ENCODE assay signal across 1 cellular context in the genomic region with DNA sequence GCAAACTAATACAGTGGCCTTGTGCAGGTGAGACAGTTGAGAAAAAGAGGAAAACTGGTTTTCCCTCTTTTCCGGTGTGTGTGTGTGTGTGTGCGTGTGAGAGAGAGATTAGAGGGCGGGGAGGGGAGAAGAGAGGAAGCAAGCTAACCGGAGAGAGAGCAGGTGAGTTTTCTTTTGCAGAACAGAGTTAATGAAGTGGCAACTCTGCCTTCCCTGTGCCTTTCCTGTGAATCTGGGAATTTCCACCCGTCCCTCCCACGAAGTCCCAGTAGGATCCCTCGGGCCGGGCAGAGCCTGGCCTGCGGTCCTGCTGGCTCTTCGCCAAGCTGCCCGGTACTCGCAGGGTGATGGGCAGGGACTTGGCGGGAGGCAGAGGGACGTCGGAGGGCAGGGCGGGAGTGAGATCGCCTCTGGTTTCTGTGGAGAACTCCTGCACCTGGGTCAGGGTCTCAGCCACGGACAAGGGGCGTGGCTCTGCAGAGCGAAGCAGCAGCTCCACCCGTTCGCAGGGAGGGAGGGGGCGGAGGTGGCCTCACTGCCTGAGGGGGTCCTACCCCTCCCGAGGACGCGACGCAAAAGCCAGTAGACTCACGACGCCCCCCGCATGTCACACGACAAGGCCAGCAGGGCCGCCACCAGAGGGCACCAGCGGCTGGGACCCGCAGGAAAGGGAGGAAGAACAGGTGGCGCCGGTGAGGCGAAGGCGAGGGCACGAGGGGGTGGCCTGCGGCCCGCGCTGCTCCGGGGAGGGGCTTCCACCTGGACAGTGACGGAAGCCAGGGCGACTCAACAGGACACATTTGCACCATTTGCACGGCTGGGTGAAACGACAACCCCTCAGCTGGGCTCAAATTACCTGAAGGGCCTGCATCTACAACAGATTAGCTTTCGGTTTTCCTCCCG.
A peak's percentile ranks its signal among the peaks of the same experiment; 100 is the strongest.
TF ChIP-seq lines count a peak whose summit lies in the region.

No MANE protein-coding gene starts in this region.

TF ChIP-seq in K562, 482 proteins besides CTCF, POLR2A, EP300 and RAD21 (continued from another document and continues in another):
- TF ChIP-seq, protein P1, sequence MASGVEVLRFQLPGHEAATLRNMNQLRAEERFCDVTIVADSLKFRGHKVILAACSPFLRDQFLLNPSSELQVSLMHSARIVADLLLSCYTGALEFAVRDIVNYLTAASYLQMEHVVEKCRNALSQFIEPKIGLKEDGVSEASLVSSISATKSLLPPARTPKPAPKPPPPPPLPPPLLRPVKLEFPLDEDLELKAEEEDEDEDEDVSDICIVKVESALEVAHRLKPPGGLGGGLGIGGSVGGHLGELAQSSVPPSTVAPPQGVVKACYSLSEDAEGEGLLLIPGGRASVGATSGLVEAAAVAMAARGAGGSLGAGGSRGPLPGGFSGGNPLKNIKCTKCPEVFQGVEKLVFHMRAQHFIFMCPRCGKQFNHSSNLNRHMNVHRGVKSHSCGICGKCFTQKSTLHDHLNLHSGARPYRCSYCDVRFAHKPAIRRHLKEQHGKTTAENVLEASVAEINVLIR (CRISPR knock-in tag; IDR thresholded peaks at IDR 0.05): no peak
- TF ChIP-seq POLR2AphosphoS5 (IDR thresholded peaks at IDR 0.05; ENCODE audit: control insufficient read depth, insufficient read depth, low read depth, low read length) (no peak), ZNF76 (CRISPR knock-in tag; IDR thresholded peaks at IDR 0.05; ENCODE audit: borderline replicate concordance) (no peak), MTF1 (CRISPR knock-in tag; IDR thresholded peaks at IDR 0.05; ENCODE audit: borderline replicate concordance) (no peak), TAF15 (IDR thresholded peaks at IDR 0.05; ENCODE audit: low read depth, low read length) (no peak), EP400 (IDR thresholded peaks at IDR 0.05) (peak; percentile 68), PTBP1 (IDR thresholded peaks at IDR 0.05; ENCODE audit: low read depth, low read length) (no peak), ZNF695 (CRISPR knock-in tag; IDR thresholded peaks at IDR 0.05) (no peak), ZNF347 (CRISPR knock-in tag; IDR thresholded peaks at IDR 0.05; ENCODE audit: low read depth) (no peak), DACH1 (IDR thresholded peaks at IDR 0.05; ENCODE audit: partially characterized antibody) (peak; percentile 46), ARID1B (IDR thresholded peaks at IDR 0.05) (peak; percentile 36), GATA2 (CRISPR knock-in tag; IDR thresholded peaks at IDR 0.05) (peak; percentile 62), PTTG1 (tag; IDR thresholded peaks at IDR 0.05; ENCODE audit: low read depth) (no peak), RHOXF2B (CRISPR knock-in tag; conservative IDR thresholded peaks at IDR 0.05) (no peak), ETV1 (tag; conservative IDR thresholded peaks at IDR 0.05; ENCODE audit: low read depth) (peak; percentile 47; the same call in 1 of the 2 replicates), BRD9 (IDR thresholded peaks at IDR 0.05; ENCODE audit: low read depth, partially characterized antibody) (no peak), MTA2 (IDR thresholded peaks at IDR 0.05; ENCODE audit: low read depth) (no peak), ZNF584 (CRISPR knock-in tag; IDR thresholded peaks at IDR 0.05; ENCODE audit: low read depth) (no peak), SRSF3 (IDR thresholded peaks at IDR 0.05; ENCODE audit: insufficient read depth, low read length) (no peak), HNRNPLL (IDR thresholded peaks at IDR 0.05; ENCODE audit: low read depth, low read length, poor library complexity, severe bottlenecking) (peak; percentile 29), GABPA (tag; conservative IDR thresholded peaks at IDR 0.05; ENCODE audit: low read depth) (no peak), SMAD1 (IDR thresholded peaks at IDR 0.05; ENCODE audit: low read depth, low read length, partially characterized antibody) (no peak), SAFB (IDR thresholded peaks at IDR 0.05; ENCODE audit: borderline replicate concordance, low read depth, low read length) (no peak), MAFK (IDR thresholded peaks at IDR 0.05; ENCODE audit: low read length) (no peak), NR2F6 (CRISPR knock-in tag; IDR thresholded peaks at IDR 0.05) (no peak), YBX1 (IDR thresholded peaks at IDR 0.05) (no peak), FOXA3 (CRISPR knock-in tag; conservative IDR thresholded peaks at IDR 0.05 in 1 of 2, IDR thresholded peaks at IDR 0.05 in 1 of 2) (peak in 1 of 2 experiments; percentile 85; a peak in 2 of 4 replicates), ZNF165 (CRISPR knock-in tag; IDR thresholded peaks at IDR 0.05; ENCODE audit: borderline replicate concordance) (no peak), SRSF1 (IDR thresholded peaks at IDR 0.05; ENCODE audit: low read depth, low read length) (no peak), ZNF57 (CRISPR knock-in tag; IDR thresholded peaks at IDR 0.05) (no peak), ZNF436 (CRISPR knock-in tag; IDR thresholded peaks at IDR 0.05) (no peak), IFI16 (CRISPR knock-in tag; IDR thresholded peaks at IDR 0.05) (no peak), CBFA2T3 (IDR thresholded peaks at IDR 0.05) (peak; percentile 46), FOXJ2 (tag; IDR thresholded peaks at IDR 0.05) (no peak), ZNF239 (CRISPR knock-in tag; IDR thresholded peaks at IDR 0.05) (no peak), SMAD4 (CRISPR knock-in tag; conservative IDR thresholded peaks at IDR 0.05) (peak; percentile 93), CCAR2 (IDR thresholded peaks at IDR 0.05; ENCODE audit: low read depth, low read length) (no peak), PPARD (CRISPR knock-in tag; IDR thresholded peaks at IDR 0.05) (no peak), NR3C1 (CRISPR knock-in tag; IDR thresholded peaks at IDR 0.05) (peak; percentile 99), SETDB1 (IDR thresholded peaks at IDR 0.05; ENCODE audit: low read length) (no peak), HDAC1 (IDR thresholded peaks at IDR 0.05) (peak in 1 of 2 experiments; percentile 60; a peak in 1 of 4 replicates), ZNF232 (CRISPR knock-in tag; IDR thresholded peaks at IDR 0.05) (peak; percentile 98; the same call in 1 of the 2 replicates), MAZ (CRISPR knock-in tag; conservative IDR thresholded peaks at IDR 0.05 in 1 of 2, IDR thresholded peaks at IDR 0.05 in 1 of 2) (peak; percentile 85 to 97), ETV6 (IDR thresholded peaks at IDR 0.05; ENCODE audit: borderline replicate concordance in 1 of 2, low read depth in 2 of 2, low read length in 1 of 2) (no peak; a peak in 1 of 4 replicates), ETV6 (CRISPR knock-in tag; IDR thresholded peaks at IDR 0.05; ENCODE audit: borderline replicate concordance) (peak; percentile 99), E2F3 (CRISPR knock-in tag; IDR thresholded peaks at IDR 0.05) (no peak), CC2D1A (IDR thresholded peaks at IDR 0.05) (0 out of 2 replicates have a peak, but pooled peaks have one; percentile 11), ZNF668 (CRISPR knock-in tag; IDR thresholded peaks at IDR 0.05) (0 out of 2 replicates have a peak, but pooled peaks have one; percentile 53), NUFIP1 (IDR thresholded peaks at IDR 0.05; ENCODE audit: partially characterized antibody) (no peak), SMARCE1 (IDR thresholded peaks at IDR 0.05) (0 out of 2 replicates have a peak, but pooled peaks have one; percentile 30), CBFA2T2 (conservative IDR thresholded peaks at IDR 0.05) (no peak), NFIX (CRISPR knock-in tag; IDR thresholded peaks at IDR 0.05; ENCODE audit: low read depth) (no peak), PCBP1 (IDR thresholded peaks at IDR 0.05; ENCODE audit: low read depth, low read length, poor library complexity, severe bottlenecking) (peak; percentile 92), PRMT5 (CRISPR knock-in tag; IDR thresholded peaks at IDR 0.05) (peak; percentile 91), ZNF77 (CRISPR knock-in tag; IDR thresholded peaks at IDR 0.05) (no peak)
- TF ChIP-seq, protein P2, sequence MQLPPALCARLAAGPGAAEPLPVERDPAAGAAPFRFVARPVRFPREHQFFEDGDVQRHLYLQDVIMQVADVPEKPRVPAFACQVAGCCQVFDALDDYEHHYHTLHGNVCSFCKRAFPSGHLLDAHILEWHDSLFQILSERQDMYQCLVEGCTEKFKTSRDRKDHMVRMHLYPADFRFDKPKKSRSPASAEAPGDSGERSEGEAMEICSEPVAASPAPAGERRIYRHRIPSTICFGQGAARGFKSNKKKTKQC (CRISPR knock-in tag; IDR thresholded peaks at IDR 0.05): peak; percentile 100
- TF ChIP-seq, protein P3, sequence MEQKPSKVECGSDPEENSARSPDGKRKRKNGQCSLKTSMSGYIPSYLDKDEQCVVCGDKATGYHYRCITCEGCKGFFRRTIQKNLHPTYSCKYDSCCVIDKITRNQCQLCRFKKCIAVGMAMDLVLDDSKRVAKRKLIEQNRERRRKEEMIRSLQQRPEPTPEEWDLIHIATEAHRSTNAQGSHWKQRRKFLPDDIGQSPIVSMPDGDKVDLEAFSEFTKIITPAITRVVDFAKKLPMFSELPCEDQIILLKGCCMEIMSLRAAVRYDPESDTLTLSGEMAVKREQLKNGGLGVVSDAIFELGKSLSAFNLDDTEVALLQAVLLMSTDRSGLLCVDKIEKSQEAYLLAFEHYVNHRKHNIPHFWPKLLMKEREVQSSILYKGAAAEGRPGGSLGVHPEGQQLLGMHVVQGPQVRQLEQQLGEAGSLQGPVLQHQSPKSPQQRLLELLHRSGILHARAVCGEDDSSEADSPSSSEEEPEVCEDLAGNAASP (IDR thresholded peaks at IDR 0.05): no peak
- TF ChIP-seq, protein P4, sequence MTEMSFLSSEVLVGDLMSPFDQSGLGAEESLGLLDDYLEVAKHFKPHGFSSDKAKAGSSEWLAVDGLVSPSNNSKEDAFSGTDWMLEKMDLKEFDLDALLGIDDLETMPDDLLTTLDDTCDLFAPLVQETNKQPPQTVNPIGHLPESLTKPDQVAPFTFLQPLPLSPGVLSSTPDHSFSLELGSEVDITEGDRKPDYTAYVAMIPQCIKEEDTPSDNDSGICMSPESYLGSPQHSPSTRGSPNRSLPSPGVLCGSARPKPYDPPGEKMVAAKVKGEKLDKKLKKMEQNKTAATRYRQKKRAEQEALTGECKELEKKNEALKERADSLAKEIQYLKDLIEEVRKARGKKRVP (CRISPR knock-in tag; IDR thresholded peaks at IDR 0.05): no peak
- TF ChIP-seq, protein P5, sequence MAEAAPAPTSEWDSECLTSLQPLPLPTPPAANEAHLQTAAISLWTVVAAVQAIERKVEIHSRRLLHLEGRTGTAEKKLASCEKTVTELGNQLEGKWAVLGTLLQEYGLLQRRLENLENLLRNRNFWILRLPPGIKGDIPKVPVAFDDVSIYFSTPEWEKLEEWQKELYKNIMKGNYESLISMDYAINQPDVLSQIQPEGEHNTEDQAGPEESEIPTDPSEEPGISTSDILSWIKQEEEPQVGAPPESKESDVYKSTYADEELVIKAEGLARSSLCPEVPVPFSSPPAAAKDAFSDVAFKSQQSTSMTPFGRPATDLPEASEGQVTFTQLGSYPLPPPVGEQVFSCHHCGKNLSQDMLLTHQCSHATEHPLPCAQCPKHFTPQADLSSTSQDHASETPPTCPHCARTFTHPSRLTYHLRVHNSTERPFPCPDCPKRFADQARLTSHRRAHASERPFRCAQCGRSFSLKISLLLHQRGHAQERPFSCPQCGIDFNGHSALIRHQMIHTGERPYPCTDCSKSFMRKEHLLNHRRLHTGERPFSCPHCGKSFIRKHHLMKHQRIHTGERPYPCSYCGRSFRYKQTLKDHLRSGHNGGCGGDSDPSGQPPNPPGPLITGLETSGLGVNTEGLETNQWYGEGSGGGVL (CRISPR knock-in tag; IDR thresholded peaks at IDR 0.05): no peak
- TF ChIP-seq, protein P6, sequence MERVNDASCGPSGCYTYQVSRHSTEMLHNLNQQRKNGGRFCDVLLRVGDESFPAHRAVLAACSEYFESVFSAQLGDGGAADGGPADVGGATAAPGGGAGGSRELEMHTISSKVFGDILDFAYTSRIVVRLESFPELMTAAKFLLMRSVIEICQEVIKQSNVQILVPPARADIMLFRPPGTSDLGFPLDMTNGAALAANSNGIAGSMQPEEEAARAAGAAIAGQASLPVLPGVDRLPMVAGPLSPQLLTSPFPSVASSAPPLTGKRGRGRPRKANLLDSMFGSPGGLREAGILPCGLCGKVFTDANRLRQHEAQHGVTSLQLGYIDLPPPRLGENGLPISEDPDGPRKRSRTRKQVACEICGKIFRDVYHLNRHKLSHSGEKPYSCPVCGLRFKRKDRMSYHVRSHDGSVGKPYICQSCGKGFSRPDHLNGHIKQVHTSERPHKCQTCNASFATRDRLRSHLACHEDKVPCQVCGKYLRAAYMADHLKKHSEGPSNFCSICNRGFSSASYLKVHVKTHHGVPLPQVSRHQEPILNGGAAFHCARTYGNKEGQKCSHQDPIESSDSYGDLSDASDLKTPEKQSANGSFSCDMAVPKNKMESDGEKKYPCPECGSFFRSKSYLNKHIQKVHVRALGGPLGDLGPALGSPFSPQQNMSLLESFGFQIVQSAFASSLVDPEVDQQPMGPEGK (CRISPR knock-in tag; IDR thresholded peaks at IDR 0.05; ENCODE audit: borderline replicate concordance): no peak
- TF ChIP-seq, protein P7, sequence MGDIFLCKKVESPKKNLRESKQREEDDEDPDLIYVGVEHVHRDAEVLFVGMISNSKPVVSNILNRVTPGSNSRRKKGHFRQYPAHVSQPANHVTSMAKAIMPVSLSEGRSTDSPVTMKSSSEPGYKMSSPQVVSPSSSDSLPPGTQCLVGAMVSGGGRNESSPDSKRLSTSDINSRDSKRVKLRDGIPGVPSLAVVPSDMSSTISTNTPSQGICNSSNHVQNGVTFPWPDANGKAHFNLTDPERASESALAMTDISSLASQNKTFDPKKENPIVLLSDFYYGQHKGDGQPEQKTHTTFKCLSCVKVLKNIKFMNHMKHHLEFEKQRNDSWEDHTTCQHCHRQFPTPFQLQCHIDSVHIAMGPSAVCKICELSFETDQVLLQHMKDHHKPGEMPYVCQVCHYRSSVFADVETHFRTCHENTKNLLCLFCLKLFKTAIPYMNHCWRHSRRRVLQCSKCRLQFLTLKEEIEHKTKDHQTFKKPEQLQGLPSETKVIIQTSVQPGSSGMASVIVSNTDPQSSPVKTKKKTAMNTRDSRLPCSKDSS (IDR thresholded peaks at IDR 0.05; ENCODE audit: low read depth, partially characterized antibody): no peak
- TF ChIP-seq, protein P8, sequence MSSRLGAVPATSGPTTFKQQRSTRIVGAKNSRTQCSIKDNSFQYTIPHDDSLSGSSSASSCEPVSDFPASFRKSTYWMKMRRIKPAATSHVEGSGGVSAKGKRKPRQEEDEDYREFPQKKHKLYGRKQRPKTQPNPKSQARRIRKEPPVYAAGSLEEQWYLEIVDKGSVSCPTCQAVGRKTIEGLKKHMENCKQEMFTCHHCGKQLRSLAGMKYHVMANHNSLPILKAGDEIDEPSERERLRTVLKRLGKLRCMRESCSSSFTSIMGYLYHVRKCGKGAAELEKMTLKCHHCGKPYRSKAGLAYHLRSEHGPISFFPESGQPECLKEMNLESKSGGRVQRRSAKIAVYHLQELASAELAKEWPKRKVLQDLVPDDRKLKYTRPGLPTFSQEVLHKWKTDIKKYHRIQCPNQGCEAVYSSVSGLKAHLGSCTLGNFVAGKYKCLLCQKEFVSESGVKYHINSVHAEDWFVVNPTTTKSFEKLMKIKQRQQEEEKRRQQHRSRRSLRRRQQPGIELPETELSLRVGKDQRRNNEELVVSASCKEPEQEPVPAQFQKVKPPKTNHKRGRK (tag; IDR thresholded peaks at IDR 0.05): no peak
- TF ChIP-seq, protein P9, sequence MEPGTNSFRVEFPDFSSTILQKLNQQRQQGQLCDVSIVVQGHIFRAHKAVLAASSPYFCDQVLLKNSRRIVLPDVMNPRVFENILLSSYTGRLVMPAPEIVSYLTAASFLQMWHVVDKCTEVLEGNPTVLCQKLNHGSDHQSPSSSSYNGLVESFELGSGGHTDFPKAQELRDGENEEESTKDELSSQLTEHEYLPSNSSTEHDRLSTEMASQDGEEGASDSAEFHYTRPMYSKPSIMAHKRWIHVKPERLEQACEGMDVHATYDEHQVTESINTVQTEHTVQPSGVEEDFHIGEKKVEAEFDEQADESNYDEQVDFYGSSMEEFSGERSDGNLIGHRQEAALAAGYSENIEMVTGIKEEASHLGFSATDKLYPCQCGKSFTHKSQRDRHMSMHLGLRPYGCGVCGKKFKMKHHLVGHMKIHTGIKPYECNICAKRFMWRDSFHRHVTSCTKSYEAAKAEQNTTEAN (CRISPR knock-in tag; IDR thresholded peaks at IDR 0.05): peak; percentile 96
